15 cellular contexts compared by ENCODE assay signal in genomic region chr3:117722856-117723255, GRCh38.
DNase-seq lines count a peak whose midpoint lies in the region; ATAC-seq and TF ChIP-seq lines count a peak whose summit lies in the region.
"Had no signal": no experiment of that assay in that cellular context is flagged by ENCODE, and none has a peak within 500 bp of the region (broad histone marks: within the 10 kb centered on the region; RNA-seq: fewer than 3 reads in every experiment).

No MANE protein-coding gene starts in this region.

- H3K27me3 Mint-ChIP-seq in activated naive CD8-positive, alpha-beta T cell treated with anti-CD3 and anti-CD28 coated beads, Interleukin-2, amount 50 U/mL, for 24 hours = no peaks in the 10 kb centered on the region
- H3K27me3 Mint-ChIP-seq: activated CD4-positive, alpha-beta memory T cell treated with anti-CD3 and anti-CD28 coated beads, Interleukin-2, amount 10 ng/mL, durations not matched to agents 7 days and 5 days had no signal

- no peaks in the 10 kb centered on the region for H3K9me3 ChIP-seq in left ventricle myocardium inferior (replicated peaks)
- no peaks in the 10 kb centered on the region for H3K9me3 ChIP-seq in body of pancreas
- H3K9me3 ChIP-seq: HAP-1 had no signal

- H3K4me3 Mint-ChIP-seq in activated naive CD8-positive, alpha-beta T cell treated with anti-CD3 and anti-CD28 coated beads, Interleukin-2, amount 50 U/mL, for 24 hours = no peak overlapping the region
- H3K4me3 Mint-ChIP-seq: activated CD4-positive, alpha-beta memory T cell treated with anti-CD3 and anti-CD28 coated beads, Interleukin-2, amount 10 ng/mL, durations not matched to agents 7 days and 5 days had no signal

- intact Hi-C loops in left ventricle myocardium superior (cut with micrococcal nuclease) (no loop called here), left ventricle myocardium inferior (cut with micrococcal nuclease) (no loop called here), body of pancreas (cut with DNase I) (no loop called here)

- 58 to 66% methylated on average over 3 of the region's 3 CpGs for WGBS in body of pancreas, 2 donors

- no peaks in the 10 kb centered on the region for H3K36me3 Mint-ChIP-seq in activated naive CD8-positive, alpha-beta T cell treated with anti-CD3 and anti-CD28 coated beads, Interleukin-2, amount 50 U/mL, for 24 hours (ENCODE audit: low read depth)

- no peaks in the 10 kb centered on the region for H3K9me3 Mint-ChIP-seq in activated naive CD8-positive, alpha-beta T cell treated with anti-CD3 and anti-CD28 coated beads, Interleukin-2, amount 50 U/mL, for 24 hours
- H3K9me3 Mint-ChIP-seq: activated CD4-positive, alpha-beta memory T cell treated with anti-CD3 and anti-CD28 coated beads, Interleukin-2, amount 10 ng/mL, durations not matched to agents 7 days and 5 days had no signal

- H3K4me1 ChIP-seq in left ventricle myocardium inferior = no peaks in the 10 kb centered on the region
- H3K4me1 ChIP-seq in body of pancreas = no peaks in the 10 kb centered on the region
- H3K4me1 ChIP-seq: HAP-1 had no signal

- ATAC-seq in left ventricle myocardium superior (peak; percentile 45), HG03280 (IDR thresholded peaks at IDR 0.05; ENCODE audit: unreplicated experiment) (peak; percentile 66), body of pancreas (no peak)
- no peak for ATAC-seq in activated naive CD8-positive, alpha-beta T cell treated with anti-CD3 and anti-CD28 coated beads, Interleukin-2, amount 50 U/mL, for 24 hours

- no peak overlapping the region for H3K27ac ChIP-seq in left ventricle myocardium inferior (replicated peaks)
- no peak overlapping the region for H3K27ac ChIP-seq in body of pancreas

- H3K27me3 ChIP-seq in left ventricle myocardium inferior (ENCODE audit: low read depth) (no peaks in the 10 kb centered on the region), body of pancreas (no peaks in the 10 kb centered on the region)

- TF ChIP-seq CTCF in left ventricle myocardium inferior (IDR thresholded peaks at IDR 0.05; ENCODE audit: borderline replicate concordance) (no peak), body of pancreas (IDR thresholded peaks at IDR 0.05) (no peak)

- DNase-seq in left ventricle myocardium superior (no peak), left ventricle myocardium inferior (no peak), SIG-M5 (lab: John Stamatoyannopoulos, UW) (peak; percentile 16), body of pancreas (no peak), islet precursor cell (no peak)
- no peak for DNase-seq in activated naive CD4-positive, alpha-beta T cell (lab: John Stamatoyannopoulos, UW)
- no peak for DNase-seq in activated naive CD8-positive, alpha-beta T cell treated with anti-CD3 and anti-CD28 coated beads, Interleukin-2, amount 50 U/mL, for 24 hours
- DNase-seq: activated CD4-positive, alpha-beta memory T cell treated with anti-CD3 and anti-CD28 coated beads, Interleukin-2, amount 10 ng/mL, durations not matched to agents 7 days and 5 days; activated effector memory CD4-positive, alpha-beta T cell treated with Interleukin-2 at 50 U/mL for 16 hours; NCI-H1092; NCI-H446 treated with DMSO at 0.1 percent for 48 hours; occipital lobe; T1000 had no signal

- no peaks in the 10 kb centered on the region for H3K4me1 Mint-ChIP-seq in activated naive CD8-positive, alpha-beta T cell treated with anti-CD3 and anti-CD28 coated beads, Interleukin-2, amount 50 U/mL, for 24 hours
- H3K4me1 Mint-ChIP-seq: activated CD4-positive, alpha-beta memory T cell treated with anti-CD3 and anti-CD28 coated beads, Interleukin-2, amount 10 ng/mL, durations not matched to agents 7 days and 5 days had no signal

- H3K27ac Mint-ChIP-seq in activated naive CD8-positive, alpha-beta T cell treated with anti-CD3 and anti-CD28 coated beads, Interleukin-2, amount 50 U/mL, for 24 hours = no peak overlapping the region
- H3K27ac Mint-ChIP-seq: activated CD4-positive, alpha-beta memory T cell treated with anti-CD3 and anti-CD28 coated beads, Interleukin-2, amount 10 ng/mL, durations not matched to agents 7 days and 5 days had no signal

- H3K36me3 ChIP-seq in left ventricle myocardium inferior = no peaks in the 10 kb centered on the region
- H3K36me3 ChIP-seq in body of pancreas (replicated peaks in 1 of 2; ENCODE audit: insufficient read depth in 1 of 2, low read depth in 2 of 2) = no peaks in the 10 kb centered on the region
- H3K36me3 ChIP-seq: HAP-1 had no signal

- TF ChIP-seq POLR2A in body of pancreas (IDR thresholded peaks at IDR 0.05) = no peak

- H3K4me3 ChIP-seq in left ventricle myocardium inferior (no peak overlapping the region), body of pancreas (no peak overlapping the region)
- H3K4me3 ChIP-seq: HAP-1 had no signal

Comparison
In these comparisons a context has a peak if more than half of its experiments do, and no peak if none do; other contexts are left out.
1. ATAC-seq: peak in left ventricle myocardium superior (single experiment) and HG03280 (single experiment); none in body of pancreas (single experiment) and activated naive CD8-positive, alpha-beta T cell treated with anti-CD3 and anti-CD28 coated beads, Interleukin-2, amount 50 U/mL, for 24 hours (single experiment).